ENCODE assay signal across 8 cellular contexts in the genomic region with DNA sequence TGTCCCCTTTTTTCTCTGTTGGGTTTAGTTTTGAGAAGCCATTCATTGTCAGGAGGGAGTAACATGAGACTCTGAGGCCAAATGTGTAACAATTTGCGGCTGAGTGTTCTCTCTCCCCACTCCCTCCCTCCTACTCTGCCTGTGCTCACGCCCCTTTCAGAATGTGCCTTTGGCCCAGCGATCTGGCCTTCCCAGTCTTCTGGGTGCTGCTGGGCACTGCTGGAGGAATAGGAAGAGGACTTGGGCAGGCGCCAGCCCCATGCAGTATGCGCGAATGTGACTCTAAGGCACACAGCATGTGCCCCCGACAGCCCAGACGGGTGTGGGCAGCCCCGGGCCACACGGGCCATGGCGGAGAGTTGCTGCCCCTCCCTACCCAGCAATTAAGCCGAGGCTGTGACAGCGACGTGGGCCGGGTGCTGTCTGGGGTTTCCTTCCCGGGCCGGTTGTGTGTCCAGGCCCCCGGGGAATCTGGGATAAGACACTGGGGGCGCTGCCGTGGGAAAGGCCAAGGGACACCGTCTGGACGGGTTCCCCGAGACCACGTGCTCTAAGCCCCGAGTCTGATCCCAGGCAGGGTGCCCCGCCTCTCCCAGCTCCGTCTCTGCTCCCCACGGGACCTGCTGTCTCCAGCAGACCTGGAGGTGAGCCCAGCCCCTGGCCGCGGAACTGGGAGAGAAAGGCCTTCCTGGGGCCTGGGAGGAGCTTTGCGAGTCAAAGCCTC.
DNase-seq lines count a peak whose midpoint lies in the region; ATAC-seq, FAIRE-seq and TF ChIP-seq lines count a peak whose summit lies in the region.

No MANE protein-coding gene starts in this region.

- H3K4me3 Mint-ChIP-seq in GM23338 (peak overlapping the region; percentile 69), neural crest cell (no peak overlapping the region)

- H3K9me3 ChIP-seq in OCI-LY1 (ENCODE audit: low read length): no peaks in the 10 kb centered on the region

- H3K4me3 ChIP-seq in GM23338: peak overlapping the region; percentile 56
- peak overlapping the region; percentile 20 for H3K4me3 ChIP-seq in OCI-LY1 (ENCODE audit: low read depth, low read length, poor library complexity, severe bottlenecking)

- FAIRE-seq in GM19239 (lab: Jason Lieb, UNC) (no peak), D721Med (lab: Jason Lieb, UNC) (no peak)

- H3K9me3 Mint-ChIP-seq in GM23338 (no peaks in the 10 kb centered on the region; the same call in 1 of the 3 replicates), neural crest cell (peaks cover 3% of the 10 kb centered on the region)

- no peaks in the 10 kb centered on the region for H4K20me1 ChIP-seq in GM23338 (replicated peaks; ENCODE audit: insufficient read depth)
- no peaks in the 10 kb centered on the region for H4K20me1 ChIP-seq in OCI-LY1 (ENCODE audit: insufficient read depth, low read length)

- H3K9me2 ChIP-seq in GM23338 (ENCODE audit: insufficient read depth) (no peaks in the 10 kb centered on the region; the same call in 1 of the 2 replicates), OCI-LY1 (ENCODE audit: low read depth, low read length) (no peaks in the 10 kb centered on the region)

- H3K36me3 ChIP-seq in GM23338 (ENCODE audit: insufficient read depth) (no peaks in the 10 kb centered on the region), OCI-LY1 (ENCODE audit: insufficient read depth, low read length) (no peaks in the 10 kb centered on the region)

- peak overlapping the region; percentile 23; the same call in 1 of the 2 replicates for H3K9ac ChIP-seq in OCI-LY1 (ENCODE audit: low read length)

- peak overlapping the region; percentile 100 for H2AFZ ChIP-seq in GM23338
- peak overlapping the region; percentile 67; the same call in 1 of the 2 replicates for H2AFZ ChIP-seq in OCI-LY1 (ENCODE audit: low read length)

- H3K36me3 Mint-ChIP-seq in GM23338 (ENCODE audit: low read depth) (no peaks in the 10 kb centered on the region; the same call in 2 of the 3 replicates), neural crest cell (ENCODE audit: low read depth) (no peaks in the 10 kb centered on the region)

- ATAC-seq in GM23338: peak; percentile 67

- H3K4me1 Mint-ChIP-seq in GM23338 (peaks cover 8% of the 10 kb centered on the region), neural crest cell (peaks cover 25% of the 10 kb centered on the region)

- H3K27me3 Mint-ChIP-seq in GM23338 (ENCODE audit: insufficient read depth, low read depth, poor library complexity): peaks cover 11% of the 10 kb centered on the region
- peaks cover 13% of the 10 kb centered on the region for H3K27me3 Mint-ChIP-seq in neural crest cell (ENCODE audit: low read depth)

- no peak overlapping the region for H3K27ac ChIP-seq in GM23338 (ENCODE audit: low read depth)
- no peak overlapping the region for H3K27ac ChIP-seq in OCI-LY1 (ENCODE audit: low read depth, low read length, poor library complexity, severe bottlenecking)

- H3K4me1 ChIP-seq in GM23338 (ENCODE audit: insufficient read depth) (no peaks in the 10 kb centered on the region), OCI-LY1 (ENCODE audit: insufficient read depth, low read length, severe bottlenecking) (no peaks in the 10 kb centered on the region)

- H3K27ac Mint-ChIP-seq in GM23338 (no peak overlapping the region), neural crest cell (ENCODE audit: unreplicated experiment) (peak overlapping the region; percentile 81)

- no peaks in the 10 kb centered on the region for H3K27me3 ChIP-seq in GM23338 (ENCODE audit: insufficient read depth)
- H3K27me3 ChIP-seq in OCI-LY1 (ENCODE audit: insufficient read depth, low read length): 0 out of 2 replicates have a peak, but pooled peaks cover 3% of the 10 kb centered on the region

- H3F3A ChIP-seq in GM23338 (replicated peaks; ENCODE audit: low read depth): no peaks in the 10 kb centered on the region
- no peaks in the 10 kb centered on the region for H3F3A ChIP-seq in OCI-LY1 (ENCODE audit: insufficient read depth, low read length)

- no peak; a peak in 2 of 4 replicates for TF ChIP-seq CTCF in GM23338 (conservative IDR thresholded peaks at IDR 0.05; ENCODE audit: low read depth in 2 of 2)
- peak; percentile 9; the same call in 1 of the 2 replicates for TF ChIP-seq CTCF in OCI-LY1 (IDR thresholded peaks at IDR 0.05; ENCODE audit: low read length)
- peak; percentile 14 for TF ChIP-seq CTCF in neural crest cell (conservative IDR thresholded peaks at IDR 0.05)
- TF ChIP-seq CTCF in D721Med (IDR thresholded peaks at IDR 0.05; ENCODE audit: insufficient read depth, missing control alignments): no peak

- peak; percentile 71 for DNase-seq in GM23338 (ENCODE audit: low spot score)
- DNase-seq in fibroblast of the conjunctiva (ENCODE audit: low read depth): peak; percentile 37
- no peak for DNase-seq in neural crest cell (ENCODE audit: low read depth, low spot score)
- DNase-seq in GM19238 (ENCODE audit: insufficient read length, low spot score): no peak
- DNase-seq in GM19239 (ENCODE audit: insufficient read length, low spot score): no peak
- no peak for DNase-seq in activated CD4-positive, alpha-beta T cell treated with anti-CD3 and anti-CD28 coated beads for 4 hours
- DNase-seq in D721Med (ENCODE audit: insufficient read length, low spot score): no peak

- peak overlapping the region; percentile 77 for H3K4me2 ChIP-seq in GM23338
- H3K4me2 ChIP-seq in OCI-LY1 (ENCODE audit: low read length): peak overlapping the region; percentile 56; the same call in 1 of the 2 replicates

- H3K79me2 ChIP-seq in GM23338 (replicated peaks; ENCODE audit: insufficient read depth) (no peaks in the 10 kb centered on the region), OCI-LY1 (ENCODE audit: insufficient read depth, low read length) (no peaks in the 10 kb centered on the region)

TF ChIP-seq in GM23338, 12 proteins besides CTCF, POLR2A, EP300 and RAD21 (continues in another document):
- TF ChIP-seq ZNF114 (CRISPR knock-in tag; IDR thresholded peaks at IDR 0.05): no peak
- TF ChIP-seq EZH2 (IDR thresholded peaks at IDR 0.05; ENCODE audit: low read depth, unreplicated experiment): no peak
- no peak for TF ChIP-seq NANOG (IDR thresholded peaks at IDR 0.05; ENCODE audit: borderline replicate concordance)
- TF ChIP-seq POLR2AphosphoS5 (IDR thresholded peaks at IDR 0.05; ENCODE audit: low read depth): no peak
- TF ChIP-seq STAT1 (IDR thresholded peaks at IDR 0.05; ENCODE audit: unreplicated experiment): no peak
- TF ChIP-seq, protein P1, sequence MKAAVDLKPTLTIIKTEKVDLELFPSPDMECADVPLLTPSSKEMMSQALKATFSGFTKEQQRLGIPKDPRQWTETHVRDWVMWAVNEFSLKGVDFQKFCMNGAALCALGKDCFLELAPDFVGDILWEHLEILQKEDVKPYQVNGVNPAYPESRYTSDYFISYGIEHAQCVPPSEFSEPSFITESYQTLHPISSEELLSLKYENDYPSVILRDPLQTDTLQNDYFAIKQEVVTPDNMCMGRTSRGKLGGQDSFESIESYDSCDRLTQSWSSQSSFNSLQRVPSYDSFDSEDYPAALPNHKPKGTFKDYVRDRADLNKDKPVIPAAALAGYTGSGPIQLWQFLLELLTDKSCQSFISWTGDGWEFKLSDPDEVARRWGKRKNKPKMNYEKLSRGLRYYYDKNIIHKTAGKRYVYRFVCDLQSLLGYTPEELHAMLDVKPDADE (IDR thresholded peaks at IDR 0.05): no peak
- TF ChIP-seq EZH2phosphoT487 (IDR thresholded peaks at IDR 0.05; ENCODE audit: unreplicated experiment): no peak
- TF ChIP-seq, protein P2, sequence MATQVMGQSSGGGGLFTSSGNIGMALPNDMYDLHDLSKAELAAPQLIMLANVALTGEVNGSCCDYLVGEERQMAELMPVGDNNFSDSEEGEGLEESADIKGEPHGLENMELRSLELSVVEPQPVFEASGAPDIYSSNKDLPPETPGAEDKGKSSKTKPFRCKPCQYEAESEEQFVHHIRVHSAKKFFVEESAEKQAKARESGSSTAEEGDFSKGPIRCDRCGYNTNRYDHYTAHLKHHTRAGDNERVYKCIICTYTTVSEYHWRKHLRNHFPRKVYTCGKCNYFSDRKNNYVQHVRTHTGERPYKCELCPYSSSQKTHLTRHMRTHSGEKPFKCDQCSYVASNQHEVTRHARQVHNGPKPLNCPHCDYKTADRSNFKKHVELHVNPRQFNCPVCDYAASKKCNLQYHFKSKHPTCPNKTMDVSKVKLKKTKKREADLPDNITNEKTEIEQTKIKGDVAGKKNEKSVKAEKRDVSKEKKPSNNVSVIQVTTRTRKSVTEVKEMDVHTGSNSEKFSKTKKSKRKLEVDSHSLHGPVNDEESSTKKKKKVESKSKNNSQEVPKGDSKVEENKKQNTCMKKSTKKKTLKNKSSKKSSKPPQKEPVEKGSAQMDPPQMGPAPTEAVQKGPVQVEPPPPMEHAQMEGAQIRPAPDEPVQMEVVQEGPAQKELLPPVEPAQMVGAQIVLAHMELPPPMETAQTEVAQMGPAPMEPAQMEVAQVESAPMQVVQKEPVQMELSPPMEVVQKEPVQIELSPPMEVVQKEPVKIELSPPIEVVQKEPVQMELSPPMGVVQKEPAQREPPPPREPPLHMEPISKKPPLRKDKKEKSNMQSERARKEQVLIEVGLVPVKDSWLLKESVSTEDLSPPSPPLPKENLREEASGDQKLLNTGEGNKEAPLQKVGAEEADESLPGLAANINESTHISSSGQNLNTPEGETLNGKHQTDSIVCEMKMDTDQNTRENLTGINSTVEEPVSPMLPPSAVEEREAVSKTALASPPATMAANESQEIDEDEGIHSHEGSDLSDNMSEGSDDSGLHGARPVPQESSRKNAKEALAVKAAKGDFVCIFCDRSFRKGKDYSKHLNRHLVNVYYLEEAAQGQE (IDR thresholded peaks at IDR 0.05; ENCODE audit: unreplicated experiment): no peak
- no peak for TF ChIP-seq CREB1 (CRISPR knock-in tag; IDR thresholded peaks at IDR 0.05; ENCODE audit: low read depth)
- no peak for TF ChIP-seq ZNF331 (CRISPR knock-in tag; IDR thresholded peaks at IDR 0.05; ENCODE audit: low read depth)

Comparison
In these comparisons a context has a peak if more than half of its experiments do, and no peak if none do; other contexts are left out.
1. DNase-seq: peak in GM23338 (single experiment) and fibroblast of the conjunctiva (single experiment); none in neural crest cell (single experiment), GM19238 (single experiment), GM19239 (single experiment), activated CD4-positive, alpha-beta T cell treated with anti-CD3 and anti-CD28 coated beads for 4 hours (0 of 2) and D721Med (single experiment).
2. CTCF ChIP-seq: peak in OCI-LY1 (single experiment) and neural crest cell (single experiment); none in GM23338 (0 of 2) and D721Med (single experiment).